In the genomic region with DNA sequence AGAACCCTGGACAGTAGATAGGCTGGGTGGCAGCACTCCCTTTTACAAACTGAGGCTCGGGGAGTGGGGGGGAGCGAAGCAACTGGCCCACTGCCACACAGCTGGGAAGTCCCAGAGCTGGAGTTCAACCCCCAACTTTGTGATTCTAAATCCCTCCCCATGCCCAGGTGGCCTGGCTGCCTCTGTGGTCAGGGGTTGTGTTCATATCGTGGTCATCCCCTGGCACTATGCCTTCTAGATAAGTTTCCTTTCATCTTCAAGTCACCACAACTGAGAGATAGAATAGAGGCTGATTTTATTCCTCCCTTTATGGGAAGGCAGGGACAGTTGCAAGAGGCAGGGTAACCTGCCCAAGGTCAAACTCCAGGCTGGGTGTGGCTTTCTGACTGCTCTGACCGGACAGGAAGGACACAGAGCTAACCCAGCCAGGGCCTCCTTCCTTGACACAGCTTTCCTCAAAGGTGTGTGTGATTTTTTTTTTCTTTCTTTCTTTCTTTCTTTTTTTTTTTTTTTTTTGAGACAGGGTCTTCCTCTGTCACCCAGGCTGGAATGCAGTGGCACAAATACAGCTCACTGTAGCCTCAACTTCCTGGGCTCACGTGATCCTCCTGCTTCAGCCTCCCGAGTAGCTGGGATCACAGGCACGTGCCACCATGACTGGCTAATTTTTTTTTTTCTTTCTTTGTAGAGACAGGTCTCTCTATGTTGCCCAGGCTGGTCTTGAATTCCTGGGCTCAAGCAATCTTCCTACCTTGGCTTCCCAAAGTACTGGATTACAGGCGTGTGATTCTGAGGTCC, we compare ENCODE assay signal across 11 cellular contexts. TPM values are rescaled to one million over a fixed set of nuclear protein-coding genes. Genes with fewer than 3 reads are reported as not detected.
A peak's percentile ranks its signal among the peaks of the same experiment; 100 is the strongest.
DNase-seq lines count a peak whose midpoint lies in the region; ATAC-seq and TF ChIP-seq lines count a peak whose summit lies in the region.
"Had no signal": no experiment of that assay in that cellular context is flagged by ENCODE, and none has a peak within 500 bp of the region (broad histone marks: within the 10 kb centered on the region; RNA-seq: fewer than 3 reads in every experiment).

No MANE protein-coding gene starts in this region.

- WGBS in heart right ventricle, 2 donors = 68 to 83% methylated on average over 8 of the region's 8 CpGs
- 80% methylated on average over 8 of the region's 8 CpGs for WGBS in urinary bladder

- H3K27ac ChIP-seq in heart right ventricle (peak overlapping the region; percentile 64 to 92 (median 82)), left lung (peak overlapping the region; percentile 60 to 98), urinary bladder (ENCODE audit: low read depth) (peak overlapping the region; percentile 14)

- CTCF ChIA-PET in activated CD8-positive, alpha-beta T cell treated with anti-CD3 and anti-CD28 coated beads for 36 hours (lab: Charles Lee) = interaction anchor here (1.0 to 2.8 kb wide), 6 partner anchors 23 to 81 kb away, joined by 3 to 30 read pairs (median 3); no protein-coding TSS in a partner anchor

- ATAC-seq in heart right ventricle (no peak), left cardiac atrium (no peak), left lung (no peak), GM18520 (IDR thresholded peaks at IDR 0.05; ENCODE audit: unreplicated experiment) (no peak)
- ATAC-seq in activated CD8-positive, alpha-beta T cell treated with anti-CD3 and anti-CD28 coated beads for 36 hours = no peak
- no peak for ATAC-seq in activated CD4-positive, CD25-positive, alpha-beta regulatory T cell treated with anti-CD3 and anti-CD28 coated beads, Interleukin-2, amount 50 U/mL, for 24 hours

- peaks cover 90% of the 10 kb centered on the region for H3K4me1 Mint-ChIP-seq in activated CD8-positive, alpha-beta T cell treated with anti-CD3 and anti-CD28 coated beads for 36 hours (ENCODE audit: low read depth)

- H3K9me3 ChIP-seq in heart right ventricle (peaks cover 0 to 6% (median 0%) of the 10 kb centered on the region in 11 donors), left lung (no peaks in the 10 kb centered on the region)

- POLR2A ChIA-PET in activated CD8-positive, alpha-beta T cell treated with anti-CD3 and anti-CD28 coated beads for 36 hours (lab: Charles Lee) = interaction anchor here (1.0 to 4.6 kb wide), 8 partner anchors 9 to 240 kb away, joined by 3 to 24 read pairs (median 4); partner anchors contain the start of gene TNFRSF1B

- intact Hi-C loops in heart right ventricle (cut with DNase I) (loop anchor here in 1 of 10 donors (5.0 kb wide), 1 partner anchor 34 kb away; no protein-coding TSS in a partner anchor), left cardiac atrium (cut with DNase I) (no loop called here), left lung (cut with DNase I) (no loop called here)
- intact Hi-C loops in activated CD8-positive, alpha-beta T cell treated with anti-CD3 and anti-CD28 coated beads for 36 hours (cut with micrococcal nuclease) = no loop called here

- H3K4me1 ChIP-seq in heart right ventricle (peaks cover 16 to 98% (median 69%) of the 10 kb centered on the region in 9 donors), left lung (peaks cover 19 to 100% of the 10 kb centered on the region in 2 donors), urinary bladder (ENCODE audit: insufficient read depth) (no peaks in the 10 kb centered on the region)

- H3K9me3 Mint-ChIP-seq in activated CD8-positive, alpha-beta T cell treated with anti-CD3 and anti-CD28 coated beads for 36 hours = peaks cover 19% of the 10 kb centered on the region
- H3K9me3 Mint-ChIP-seq: endodermal cell had no signal

- H3K27ac Mint-ChIP-seq in activated CD8-positive, alpha-beta T cell treated with anti-CD3 and anti-CD28 coated beads for 36 hours = peak overlapping the region; percentile 93
- H3K27ac Mint-ChIP-seq: endodermal cell had no signal

- no peaks in the 10 kb centered on the region for H3K36me3 ChIP-seq in heart right ventricle
- no peaks in the 10 kb centered on the region for H3K36me3 ChIP-seq in left lung
- H3K36me3 ChIP-seq in urinary bladder (ENCODE audit: insufficient read depth) = no peaks in the 10 kb centered on the region

- no peaks in the 10 kb centered on the region for H3K27me3 ChIP-seq in heart right ventricle
- H3K27me3 ChIP-seq in left lung = no peaks in the 10 kb centered on the region

- DNase-seq in heart right ventricle = peak in 1 of 2 donors; percentile 10
- no peak for DNase-seq in left cardiac atrium
- DNase-seq in activated CD8-positive, alpha-beta T cell treated with anti-CD3 and anti-CD28 coated beads for 36 hours = no peak
- DNase-seq in left lung = no peak
- DNase-seq in NCI-H146 (lab: John Stamatoyannopoulos, UW) = no peak
- DNase-seq: AML-193; endodermal cell; NK-92 treated with Interleukin-12 subunit alpha and Interleukin-12 subunit beta, amount 100 ng/mL, for 24 hours had no signal

- TF ChIP-seq CTCF in heart right ventricle (IDR thresholded peaks at IDR 0.05) (no peak), left lung (IDR thresholded peaks at IDR 0.05) (no peak)
- no peak for TF ChIP-seq CTCF in activated CD8-positive, alpha-beta T cell treated with anti-CD3 and anti-CD28 coated beads for 36 hours (IDR thresholded peaks at IDR 0.05)

- H3K4me3 ChIP-seq in heart right ventricle = no peak overlapping the region
- H3K4me3 ChIP-seq in left lung = no peak overlapping the region
- H3K4me3 ChIP-seq in urinary bladder (ENCODE audit: low read depth, low read length) = no peak overlapping the region

- H3K36me3 Mint-ChIP-seq in activated CD8-positive, alpha-beta T cell treated with anti-CD3 and anti-CD28 coated beads for 36 hours (ENCODE audit: low read depth) = peaks cover 29% of the 10 kb centered on the region

- no peak overlapping the region for H3K4me3 Mint-ChIP-seq in activated CD8-positive, alpha-beta T cell treated with anti-CD3 and anti-CD28 coated beads for 36 hours
- H3K4me3 Mint-ChIP-seq: endodermal cell had no signal

- no peaks in the 10 kb centered on the region for H3K27me3 Mint-ChIP-seq in activated CD8-positive, alpha-beta T cell treated with anti-CD3 and anti-CD28 coated beads for 36 hours

RNA-seq across cellular contexts. Expression of gene TNFRSF1B, which starts 18.4 kb away (rescaled TPM):
- total RNA-seq in heart right ventricle = 10 to 100 TPM in 8 of 10 donors, 1 to 10 TPM in 2; 8.0 to 55.4 (median 15.7) TPM
- polyA plus RNA-seq in heart right ventricle = 10 to 100 TPM; 11.9 to 15.3 TPM
- total RNA-seq in left cardiac atrium = 10 to 100 TPM; 28.3 to 28.5 TPM
- total RNA-seq in activated CD8-positive, alpha-beta T cell treated with anti-CD3 and anti-CD28 coated beads for 36 hours = 100 to 1,000 TPM; 173 to 191 TPM
- 100 to 1,000 TPM in 1 of 2 donors, 10 to 100 TPM in 1; 33.0 to 109 TPM for total RNA-seq in left lung
- total RNA-seq in urinary bladder = 11.7 TPM
- 30.8 TPM for polyA plus RNA-seq in urinary bladder

Comparison
In these comparisons a context has a peak if more than half of its experiments do, and no peak if none do; other contexts are left out.
1. H3K27ac ChIP-seq: peak in every context shown above with its lines; median percentile 82 in heart right ventricle; 79 in left lung; 14 in urinary bladder.